2 cellular contexts compared by ENCODE assay signal in genomic region chr6:162857321-162857720, GRCh38.
TF ChIP-seq lines count a peak whose summit lies in the region.

No MANE protein-coding gene starts in this region.

TF ChIP-seq in A549, 52 proteins besides CTCF, POLR2A, EP300 and RAD21 (continued from another document):
- TF ChIP-seq HDAC2 (IDR thresholded peaks at IDR 0.05) (no peak), RFX5 (IDR thresholded peaks at IDR 0.05) (no peak), SMC3 (IDR thresholded peaks at IDR 0.05) (no peak), HOXB13 (CRISPR knock-in tag; IDR thresholded peaks at IDR 0.05; ENCODE audit: low read depth) (no peak), FOXS1 (CRISPR knock-in tag; IDR thresholded peaks at IDR 0.05) (no peak), USF2 (IDR thresholded peaks at IDR 0.05) (no peak), EHMT2 (IDR thresholded peaks at IDR 0.05; ENCODE audit: low read depth) (no peak), BCL3 (IDR thresholded peaks at IDR 0.05) (no peak), BHLHE40 (IDR thresholded peaks at IDR 0.05; ENCODE audit: low read depth, low read length) (no peak), KDM5A (IDR thresholded peaks at IDR 0.05) (no peak)

TF ChIP-seq in IMR-90, 13 proteins besides CTCF, POLR2A, EP300 and RAD21:
- TF ChIP-seq USF2 (IDR thresholded peaks at IDR 0.05; ENCODE audit: low read depth, low read length) (no peak), CHD1 (IDR thresholded peaks at IDR 0.05; ENCODE audit: low read depth, low read length) (no peak), FOS (IDR thresholded peaks at IDR 0.05; ENCODE audit: low read depth, low read length) (no peak), MAFK (IDR thresholded peaks at IDR 0.05; ENCODE audit: low read depth, low read length) (no peak), ELK1 (IDR thresholded peaks at IDR 0.05; ENCODE audit: borderline replicate concordance, low read depth, low read length) (no peak), MAZ (IDR thresholded peaks at IDR 0.05; ENCODE audit: borderline replicate concordance, low read depth, low read length) (no peak), CEBPB (IDR thresholded peaks at IDR 0.05; ENCODE audit: low read depth, low read length) (no peak), MXI1 (IDR thresholded peaks at IDR 0.05; ENCODE audit: borderline replicate concordance, low read depth, low read length) (no peak), BHLHE40 (IDR thresholded peaks at IDR 0.05; ENCODE audit: low read depth, low read length) (no peak), RCOR1 (IDR thresholded peaks at IDR 0.05; ENCODE audit: insufficient replicate concordance, low read length) (no peak), SMC3 (IDR thresholded peaks at IDR 0.05; ENCODE audit: low read depth, low read length) (no peak), RFX5 (IDR thresholded peaks at IDR 0.05; ENCODE audit: low read depth, low read length) (no peak), NFE2L2 (IDR thresholded peaks at IDR 0.05; ENCODE audit: low read depth, low read length) (no peak)
